In genomic region chr20:21633829-21634228, GRCh38 we compare ENCODE assay signal across 29 cellular contexts.
"Had no signal": no experiment of that assay in that cellular context is flagged by ENCODE, and none has a peak within 500 bp of the region (broad histone marks: within the 10 kb centered on the region; RNA-seq: fewer than 3 reads in every experiment).

No MANE protein-coding gene starts in this region.

- H3K9ac ChIP-seq: neural progenitor cell, parathyroid adenoma had no signal

- H3K4me3 ChIP-seq: neural progenitor cell, ovary, psoas muscle, right lobe of liver, sigmoid colon, suprapubic skin, testis, tibial artery, transverse colon, upper lobe of right lung, uterus had no signal

- H3K4me2 ChIP-seq: neural progenitor cell had no signal

- H2AFZ ChIP-seq: neural progenitor cell, parathyroid adenoma had no signal

- H3K4me3 Mint-ChIP-seq: natural killer cell; nephron; neural progenitor cell; stimulated activated memory B cell treated with anti-CD40 and anti-IgM and Interleukin-4, amounts not matched to agents 10 μg/mL and 1 μg/mL and 100 μg/mL, for 72 hours; stimulated activated naive CD8-positive, alpha-beta T cell treated with anti-CD3 and anti-CD28 coated beads, Interleukin-15, amount 100 ng/mL, for 72 hours; type B pancreatic cell had no signal

- H3K27ac Mint-ChIP-seq: natural killer cell; nephron; neural progenitor cell; progenitor cell of endocrine pancreas; stimulated activated memory B cell treated with anti-CD40 and anti-IgM and Interleukin-4, amounts not matched to agents 10 μg/mL and 1 μg/mL and 100 μg/mL, for 72 hours; stimulated activated naive CD8-positive, alpha-beta T cell treated with anti-CD3 and anti-CD28 coated beads, Interleukin-15, amount 100 ng/mL, for 72 hours; type B pancreatic cell had no signal

- DNase-seq: natural killer cell; occipital lobe; ovary; posterior cingulate gyrus; psoas muscle; right cardiac atrium; right lobe of liver; sigmoid colon; small intestine; stimulated activated CD4-positive, alpha-beta T cell treated with anti-CD3 and anti-CD28 coated beads, Interleukin-1b, Interleukin-23, amount 100 ng/mL, for 48 hours; stimulated activated CD4-positive, alpha-beta T cell treated with anti-CD3 and anti-CD28 coated beads, Interleukin-4, amount 100 ng/mL, for 1 hour; stimulated activated CD4-positive, alpha-beta T cell treated with anti-CD3 and anti-CD28 coated beads, Interleukin-4, amount 100 ng/mL, for 4 hours; stimulated activated CD8-positive, alpha-beta memory T cell treated with anti-CD3 and anti-CD28 coated beads, Interleukin-4, amount 100 ng/mL, for 48 hours; stimulated activated naive CD4-positive, alpha-beta T cell; stimulated activated naive CD8-positive, alpha-beta T cell treated with anti-CD3 and anti-CD28 coated beads, Interleukin-15, amount 100 ng/mL, for 72 hours; stimulated activated naive CD8-positive, alpha-beta T cell treated with anti-CD3 and anti-CD28 coated beads, Interleukin-15, Interleukin-2, amounts not matched to agents 100 U/mL and 50 U/mL, for 24 hours; substantia nigra; testis; tibial artery; transverse colon; upper lobe of right lung; uterus had no signal

- H3K9me3 Mint-ChIP-seq: nephron; neural progenitor cell; stimulated activated memory B cell treated with anti-CD40 and anti-IgM and Interleukin-4, amounts not matched to agents 10 μg/mL and 1 μg/mL and 100 μg/mL, for 72 hours; stimulated activated naive CD8-positive, alpha-beta T cell treated with anti-CD3 and anti-CD28 coated beads, Interleukin-15, amount 100 ng/mL, for 72 hours; type B pancreatic cell had no signal

- H3K4me1 ChIP-seq: neural progenitor cell, psoas muscle, right lobe of liver, sigmoid colon, suprapubic skin, testis, tibial artery, transverse colon, upper lobe of right lung, uterus had no signal

- H3K27me3 ChIP-seq: ovary, right lobe of liver, sigmoid colon, suprapubic skin, testis, tibial artery, transverse colon, upper lobe of right lung, uterus had no signal

- H3K9me3 ChIP-seq: ovary, psoas muscle, right lobe of liver, sigmoid colon, suprapubic skin, testis, tibial artery, transverse colon, upper lobe of right lung, uterus had no signal

- H3K4me1 Mint-ChIP-seq: natural killer cell; nephron; neural progenitor cell; stimulated activated memory B cell treated with anti-CD40 and anti-IgM and Interleukin-4, amounts not matched to agents 10 μg/mL and 1 μg/mL and 100 μg/mL, for 72 hours; stimulated activated naive CD8-positive, alpha-beta T cell treated with anti-CD3 and anti-CD28 coated beads, Interleukin-15, amount 100 ng/mL, for 72 hours had no signal

- H3K36me3 Mint-ChIP-seq: natural killer cell; neural progenitor cell; stimulated activated memory B cell treated with anti-CD40 and anti-IgM and Interleukin-4, amounts not matched to agents 10 μg/mL and 1 μg/mL and 100 μg/mL, for 72 hours; type B pancreatic cell had no signal

- H3K36me3 ChIP-seq: neural progenitor cell, ovary, right lobe of liver, sigmoid colon, suprapubic skin, tibial artery, transverse colon, upper lobe of right lung, uterus had no signal

- ATAC-seq: natural killer cell; psoas muscle; right cardiac atrium; right lobe of liver; stimulated activated memory B cell treated with anti-CD40 and anti-IgM and Interleukin-4, amounts not matched to agents 10 μg/mL and 1 μg/mL and 100 μg/mL, for 72 hours; stimulated activated naive CD8-positive, alpha-beta T cell treated with anti-CD3 and anti-CD28 coated beads, Interleukin-15, amount 100 ng/mL, for 72 hours; stimulated activated naive CD8-positive, alpha-beta T cell treated with anti-CD3 and anti-CD28 coated beads, Interleukin-15, Interleukin-2, amounts not matched to agents 100 U/mL and 50 U/mL, for 24 hours; upper lobe of right lung had no signal

- H3K27ac ChIP-seq: neural progenitor cell, ovary, parathyroid adenoma, psoas muscle, right lobe of liver, sigmoid colon, suprapubic skin, testis, tibial artery, transverse colon, upper lobe of right lung, uterus had no signal
